ENCODE assay signal across 19 cellular contexts in genomic region chr18:53509886-53510285, GRCh38.
DNase-seq lines count a peak whose midpoint lies in the region; ATAC-seq, FAIRE-seq and TF ChIP-seq lines count a peak whose summit lies in the region.
"Had no signal": no experiment of that assay in that cellular context is flagged by ENCODE, and none has a peak within 500 bp of the region (broad histone marks: within the 10 kb centered on the region; RNA-seq: fewer than 3 reads in every experiment).

No MANE protein-coding gene starts in this region.

- no peak for TF ChIP-seq EP300 in A549 (IDR thresholded peaks at IDR 0.05)

- TF ChIP-seq POLR2A in A549 (IDR thresholded peaks at IDR 0.05; ENCODE audit: low read length) (no peak), IMR-90 (IDR thresholded peaks at IDR 0.05; ENCODE audit: low read depth, low read length) (no peak)

- BruUV-seq in IMR-90 (replicated peaks; lab: Mats Ljungman, UMichigan): no TSS peak

- H2BK20ac ChIP-seq in IMR-90 (ENCODE audit: low read depth, low read length): no peak overlapping the region

- no peaks in the 10 kb centered on the region for H4K20me1 ChIP-seq in IMR-90 (ENCODE audit: insufficient read depth, low read length)
- no peaks in the 10 kb centered on the region for H4K20me1 ChIP-seq in osteoblast (ENCODE audit: insufficient read depth, low read length)

- no peak overlapping the region for H2BK120ac ChIP-seq in IMR-90 (ENCODE audit: low read depth, low read length)

- no peaks in the 10 kb centered on the region for H3K9me1 ChIP-seq in IMR-90 (ENCODE audit: insufficient read depth, low read length)

- no peak for TF ChIP-seq RAD21 in A549 (conservative IDR thresholded peaks at IDR 0.05 in 1 of 2, IDR thresholded peaks at IDR 0.05 in 1 of 2)
- no peak for TF ChIP-seq RAD21 in IMR-90 (IDR thresholded peaks at IDR 0.05; ENCODE audit: low read length)

- POLR2A ChIA-PET in A549 (lab: Yijun Ruan, JAX): no interaction called here
- POLR2A ChIA-PET in IMR-90 (lab: Charles Lee; ENCODE audit: unreplicated experiment): no interaction called here

- H3K4me2 ChIP-seq in A549: no peak overlapping the region
- H3K4me2 ChIP-seq in IMR-90 (ENCODE audit: low read depth, low read length): no peak overlapping the region
- H3K4me2 ChIP-seq in osteoblast (ENCODE audit: insufficient read depth, low read length): no peak overlapping the region

- no peak overlapping the region for H2AK5ac ChIP-seq in IMR-90 (ENCODE audit: low read depth, low read length)

- no peak overlapping the region for H3K56ac ChIP-seq in IMR-90 (ENCODE audit: extremely low read depth, insufficient read depth, low read length)

- ATAC-seq in A549: no peak
- ATAC-seq in IMR-90 (ENCODE audit: low read depth): no peak
- no peak for ATAC-seq in Right ventricle myocardium inferior
- ATAC-seq in HG03175 (IDR thresholded peaks at IDR 0.05; ENCODE audit: unreplicated experiment): no peak

- TF ChIP-seq CTCF in A549 (IDR thresholded peaks at IDR 0.05): no peak
- no peak for TF ChIP-seq CTCF in IMR-90 (conservative IDR thresholded peaks at IDR 0.05; ENCODE audit: low read depth, low read length)
- TF ChIP-seq CTCF in osteoblast (IDR thresholded peaks at IDR 0.05; ENCODE audit: extremely low read depth, low read depth, low read length): no peak

- H3K27ac ChIP-seq in A549 (no peak overlapping the region), IMR-90 (ENCODE audit: insufficient read depth, low read length) (no peak overlapping the region), osteoblast (ENCODE audit: low read depth, low read length) (no peak overlapping the region)
- H3K27ac ChIP-seq: C4-2B, HL-60 had no signal

- WGBS in A549 (ENCODE audit: missing lambda C conversion rate): 3% methylated on average over 2 of the region's 2 CpGs
- WGBS in IMR-90 (ENCODE audit: extremely low coverage in 2 of 2, insufficient read length in 1 of 2), 2 experiments: no CpG with 5 or more reads among the region's 2 CpGs

- H3K79me2 ChIP-seq in osteoblast (ENCODE audit: insufficient read depth, low read length): no peaks in the 10 kb centered on the region

- dilution Hi-C loops in IMR-90 (cut with HindIII; ENCODE audit: low sequenced_read_pairs, unreplicated experiment): no loop called here

- H3K9ac ChIP-seq in IMR-90 (ENCODE audit: low read depth, low read length): no peak overlapping the region

- H3K23ac ChIP-seq in IMR-90 (ENCODE audit: low read depth, low read length): no peak overlapping the region

- no peak overlapping the region for H3K4me3 ChIP-seq in A549
- no peak overlapping the region for H3K4me3 ChIP-seq in IMR-90 (ENCODE audit: insufficient read depth, low read depth, low read length)
- H3K4me3 ChIP-seq in osteoblast (ENCODE audit: insufficient read depth, low read length): no peak overlapping the region

- H3K36me3 ChIP-seq in IMR-90 (ENCODE audit: control insufficient read depth, insufficient read depth, low read length) (no peaks in the 10 kb centered on the region), osteoblast (ENCODE audit: insufficient read depth, low read length) (no peaks in the 10 kb centered on the region)

- in situ Hi-C loops in IMR-90 (cut with MboI; ENCODE audit: low sequenced_read_pairs): no loop called here

- DNase-seq in A549 (ENCODE audit: low read depth in 1 of 2, low spot score in 1 of 2) (no peak), DMS53 (lab: John Stamatoyannopoulos, UW) (peak; percentile 41), IMR-90 (no peak), osteoblast (ENCODE audit: insufficient read length, low spot score, missing footprints) (peak; percentile 29), Right ventricle myocardium inferior (ENCODE audit: missing footprints) (no peak)
- DNase-seq: AML-193; Caco-2; CD4-positive, alpha-beta T cell; DMS79 treated with DMSO at 0.1 percent for 48 hours; GF-D8; GOT3; H9; KG1 had no signal

- H3K4ac ChIP-seq in IMR-90 (ENCODE audit: low read depth, low read length): no peak overlapping the region

- H4K91ac ChIP-seq in IMR-90 (ENCODE audit: insufficient read depth, low read depth, low read length): no peak overlapping the region

- H2BK15ac ChIP-seq in IMR-90 (ENCODE audit: low read depth, low read length): no peak overlapping the region

- CTCF ChIA-PET in A549 (lab: Yijun Ruan, JAX) (no interaction called here), IMR-90 (lab: Yijun Ruan, JAX) (no interaction called here)

- no peaks in the 10 kb centered on the region for H3K4me1 ChIP-seq in A549
- no peaks in the 10 kb centered on the region for H3K4me1 ChIP-seq in IMR-90 (ENCODE audit: control insufficient read depth, insufficient read depth, low read length)
- H3K4me1 ChIP-seq in osteoblast (ENCODE audit: insufficient read depth, low read length): no peaks in the 10 kb centered on the region
- H3K4me1 ChIP-seq: Caco-2 had no signal

- no peak overlapping the region for H3K18ac ChIP-seq in IMR-90 (ENCODE audit: low read depth, low read length)

- no peaks in the 10 kb centered on the region for H3K79me1 ChIP-seq in IMR-90 (ENCODE audit: low read depth in 1 of 2, low read length in 2 of 2)

- no peak overlapping the region for H2BK5ac ChIP-seq in IMR-90 (ENCODE audit: low read depth, low read length, poor library complexity, severe bottlenecking)

- no peaks in the 10 kb centered on the region for H3K9me3 ChIP-seq in A549
- H3K9me3 ChIP-seq in IMR-90 (ENCODE audit: control insufficient read depth, insufficient read depth, low read length): peaks cover 4% of the 10 kb centered on the region; the same call in 1 of the 2 replicates
- no peaks in the 10 kb centered on the region for H3K9me3 ChIP-seq in osteoblast (ENCODE audit: low read depth, low read length)
- H3K9me3 ChIP-seq: Caco-2 had no signal

- H3K27me3 ChIP-seq in IMR-90 (ENCODE audit: control insufficient read depth, insufficient read depth, low read length) (no peaks in the 10 kb centered on the region), osteoblast (ENCODE audit: insufficient read depth, low read length) (no peaks in the 10 kb centered on the region)

- H2AFZ ChIP-seq in IMR-90 (replicated peaks; ENCODE audit: low read length, poor library complexity): no peak overlapping the region
- no peak overlapping the region for H2AFZ ChIP-seq in osteoblast (ENCODE audit: low read length)

- intact Hi-C loops in IMR-90 (cut with micrococcal nuclease) (no loop called here), Right ventricle myocardium inferior (cut with DNase I) (no loop called here)

- no peak overlapping the region for H4K8ac ChIP-seq in IMR-90 (ENCODE audit: low read depth in 2 of 2, low read length in 2 of 2)

- no peak for FAIRE-seq in A549 (lab: Jason Lieb, UNC)
- FAIRE-seq: A204.1, D721Med, HTR-8/SVneo had no signal

- no peak overlapping the region for H3K14ac ChIP-seq in IMR-90 (replicated peaks; ENCODE audit: low read depth, low read length)

- no peak overlapping the region for H2AK9ac ChIP-seq in IMR-90 (replicated peaks; ENCODE audit: low read depth, low read length, poor library complexity)

- no peak overlapping the region for H4K5ac ChIP-seq in IMR-90 (ENCODE audit: low read depth, low read length)

TF ChIP-seq in A549, 52 proteins besides CTCF, POLR2A, EP300 and RAD21:
- no peak for TF ChIP-seq NPAS2 (CRISPR knock-in tag; IDR thresholded peaks at IDR 0.05; ENCODE audit: borderline replicate concordance)
- TF ChIP-seq, protein P1, sequence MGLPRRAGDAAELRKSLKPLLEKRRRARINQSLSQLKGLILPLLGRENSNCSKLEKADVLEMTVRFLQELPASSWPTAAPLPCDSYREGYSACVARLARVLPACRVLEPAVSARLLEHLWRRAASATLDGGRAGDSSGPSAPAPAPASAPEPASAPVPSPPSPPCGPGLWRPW (IDR thresholded peaks at IDR 0.05): no peak
- no peak for TF ChIP-seq FOSL2 (IDR thresholded peaks at IDR 0.05)
- TF ChIP-seq FOSL2 (CRISPR knock-in tag; IDR thresholded peaks at IDR 0.05): no peak
- no peak for TF ChIP-seq JUNB (IDR thresholded peaks at IDR 0.05)
- TF ChIP-seq FOXS1 (CRISPR knock-in tag; IDR thresholded peaks at IDR 0.05): no peak
- peak; percentile 48; the same call in 1 of the 2 replicates for TF ChIP-seq NFE2L2 (conservative IDR thresholded peaks at IDR 0.05; ENCODE audit: low read length)
- TF ChIP-seq BHLHE40 (IDR thresholded peaks at IDR 0.05; ENCODE audit: low read depth, low read length): no peak

TF ChIP-seq in IMR-90, 13 proteins besides CTCF, POLR2A, EP300 and RAD21:
- TF ChIP-seq SMC3 (IDR thresholded peaks at IDR 0.05; ENCODE audit: low read depth, low read length) (no peak), ELK1 (IDR thresholded peaks at IDR 0.05; ENCODE audit: borderline replicate concordance, low read depth, low read length) (no peak), MAFK (IDR thresholded peaks at IDR 0.05; ENCODE audit: low read depth, low read length) (no peak), FOS (IDR thresholded peaks at IDR 0.05; ENCODE audit: low read depth, low read length) (no peak), RFX5 (IDR thresholded peaks at IDR 0.05; ENCODE audit: low read depth, low read length) (no peak), NFE2L2 (IDR thresholded peaks at IDR 0.05; ENCODE audit: low read depth, low read length) (peak; percentile 43; the same call in 1 of the 2 replicates), MXI1 (IDR thresholded peaks at IDR 0.05; ENCODE audit: borderline replicate concordance, low read depth, low read length) (no peak)
- TF ChIP-seq, protein P2, sequence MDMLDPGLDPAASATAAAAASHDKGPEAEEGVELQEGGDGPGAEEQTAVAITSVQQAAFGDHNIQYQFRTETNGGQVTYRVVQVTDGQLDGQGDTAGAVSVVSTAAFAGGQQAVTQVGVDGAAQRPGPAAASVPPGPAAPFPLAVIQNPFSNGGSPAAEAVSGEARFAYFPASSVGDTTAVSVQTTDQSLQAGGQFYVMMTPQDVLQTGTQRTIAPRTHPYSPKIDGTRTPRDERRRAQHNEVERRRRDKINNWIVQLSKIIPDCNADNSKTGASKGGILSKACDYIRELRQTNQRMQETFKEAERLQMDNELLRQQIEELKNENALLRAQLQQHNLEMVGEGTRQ (IDR thresholded peaks at IDR 0.05; ENCODE audit: low read depth, low read length): no peak

Comparison
In these comparisons a context has a peak if more than half of its experiments do, and no peak if none do; other contexts are left out.
1. DNase-seq: peak in DMS53 (single experiment) and osteoblast (single experiment); none in A549 (0 of 2), IMR-90 (single experiment) and Right ventricle myocardium inferior (single experiment).